ENCODE assay signal across 8 cellular contexts in the genomic region with DNA sequence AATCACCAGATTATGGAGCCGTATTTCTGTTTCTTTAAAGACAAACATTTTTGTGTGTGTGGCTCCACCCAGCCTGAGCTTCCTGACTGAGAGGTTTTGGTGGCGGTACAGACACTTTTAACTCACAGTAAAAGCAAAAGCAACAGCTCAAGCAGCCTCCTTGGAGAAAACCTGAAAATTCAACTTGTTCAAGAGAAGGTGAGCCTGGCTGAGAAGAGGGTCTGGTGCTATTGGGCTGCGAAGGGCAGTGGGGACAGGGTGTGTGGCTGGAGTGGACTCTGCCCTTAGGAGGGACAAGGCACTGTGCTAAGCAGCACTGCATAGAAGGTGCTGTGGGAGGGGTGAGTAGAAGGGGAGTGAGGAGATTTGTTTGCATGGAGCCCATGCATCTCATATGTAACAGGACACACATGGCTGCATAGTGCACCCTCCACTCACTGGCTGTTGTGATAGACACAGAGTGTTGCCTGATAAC. TPM values are rescaled to one million over a fixed set of nuclear protein-coding genes. Genes with fewer than 3 reads are reported as not detected.
A peak's percentile ranks its signal among the peaks of the same experiment; 100 is the strongest.
DNase-seq lines count a peak whose midpoint lies in the region; ATAC-seq, FAIRE-seq and TF ChIP-seq lines count a peak whose summit lies in the region.

Gene GIMAP7 (plus strand): TSS at position 125 of the 475 bp plus-strand sequence. CDS start 5,103 bp downstream, outside the sequence.

- peak; percentile 97 for FAIRE-seq in GM12892 (lab: Jason Lieb, UNC)

- H3K9me3 ChIP-seq in liver (ENCODE audit: control insufficient read depth in 4 of 4, low read length in 3 of 4) (no peaks in the 10 kb centered on the region), subcutaneous abdominal adipose tissue (ENCODE audit: control insufficient read depth in 5 of 5, low read length in 5 of 5) (peaks cover 0 to 4% (median 0%) of the 10 kb centered on the region in 5 donors)

- H3K4me1 ChIP-seq in liver (ENCODE audit: control insufficient read depth in 4 of 4, insufficient read depth in 4 of 4, low read length in 3 of 4) (no peaks in the 10 kb centered on the region), subcutaneous abdominal adipose tissue (ENCODE audit: control insufficient read depth in 5 of 5, insufficient read depth in 5 of 5, low read length in 5 of 5) (peaks cover 0 to 13% (median 0%) of the 10 kb centered on the region in 5 donors)

- ATAC-seq in HG03095 (IDR thresholded peaks at IDR 0.05; ENCODE audit: unreplicated experiment), result peak; percentile 60

- no peak for TF ChIP-seq CTCF in liver (IDR thresholded peaks at IDR 0.05; ENCODE audit: low read depth, low read length, missing input control)

- no peaks in the 10 kb centered on the region for H3K36me3 ChIP-seq in liver (ENCODE audit: control insufficient read depth in 4 of 4, insufficient read depth in 3 of 4, low read depth in 1 of 4, low read length in 3 of 4)
- H3K36me3 ChIP-seq in subcutaneous abdominal adipose tissue (ENCODE audit: control insufficient read depth in 5 of 5, insufficient read depth in 5 of 5, low read length in 5 of 5), result no peaks in the 10 kb centered on the region

- peak within 1 kb of the TSS; percentile 43 to 74 for H3K27ac ChIP-seq in liver (ENCODE audit: low read depth in 1 of 2, low read length in 2 of 2)
- H3K27ac ChIP-seq in subcutaneous abdominal adipose tissue (ENCODE audit: low read depth, low read length), result peak within 1 kb of the TSS; percentile 63

- peak; percentile 66 for TF ChIP-seq POLR2A in GM12892 (IDR thresholded peaks at IDR 0.05; ENCODE audit: low read depth, low read length)

- H3K27me3 ChIP-seq in liver (ENCODE audit: control insufficient read depth in 4 of 4, insufficient read depth in 4 of 4, low read length in 3 of 4) (no peaks in the 10 kb centered on the region), subcutaneous abdominal adipose tissue (ENCODE audit: control insufficient read depth in 5 of 5, insufficient read depth in 4 of 5, low read length in 5 of 5) (no peaks in the 10 kb centered on the region)

- H3K4me3 ChIP-seq in liver (ENCODE audit: low read depth in 1 of 3, low read length in 3 of 3) (peak within 1 kb of the TSS; percentile 27 to 51 (median 49)), subcutaneous abdominal adipose tissue (ENCODE audit: low read depth in 1 of 5, low read length in 5 of 5) (peak within 1 kb of the TSS; percentile 71 to 96 (median 89))

- intact Hi-C loops in posterior cingulate gyrus (cut with DNase I), result no loop called here

- no peak for DNase-seq in GM12892 (ENCODE audit: insufficient read length)
- DNase-seq in activated T-helper 1 cell treated with Interleukin-2 at 50 U/mL for 16 hours (ENCODE audit: low read depth), result peak; percentile 43
- no peak for DNase-seq in DMS79 treated with DMSO at 0.1 percent for 48 hours (lab: John Stamatoyannopoulos, UW)
- DNase-seq in posterior cingulate gyrus, result no peak
- DNase-seq in KG1 (lab: John Stamatoyannopoulos, UW), result no peak

- H3K9ac ChIP-seq in liver (ENCODE audit: low read depth in 1 of 2, low read length in 2 of 2) (peak within 1 kb of the TSS in 1 of 2 donors; percentile 89), subcutaneous abdominal adipose tissue (ENCODE audit: low read length in 5 of 5) (peak within 1 kb of the TSS; percentile 46 to 91 (median 72))

- 33% methylated on average over 3 of the region's 3 CpGs for WGBS in liver

- TF ChIP-seq RAD21 in liver (IDR thresholded peaks at IDR 0.05), result no peak

TF ChIP-seq in liver, 16 proteins besides CTCF, POLR2A, EP300 and RAD21:
- no peak for TF ChIP-seq RXRA (IDR thresholded peaks at IDR 0.05)
- TF ChIP-seq GABPA (IDR thresholded peaks at IDR 0.05 in 1 of 2, conservative IDR thresholded peaks at IDR 0.05 in 1 of 2), result no peak
- TF ChIP-seq, protein P1, sequence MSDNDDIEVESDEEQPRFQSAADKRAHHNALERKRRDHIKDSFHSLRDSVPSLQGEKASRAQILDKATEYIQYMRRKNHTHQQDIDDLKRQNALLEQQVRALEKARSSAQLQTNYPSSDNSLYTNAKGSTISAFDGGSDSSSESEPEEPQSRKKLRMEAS (IDR thresholded peaks at IDR 0.05), result no peak
- peak; percentile 54 for TF ChIP-seq TAF1 (conservative IDR thresholded peaks at IDR 0.05)
- TF ChIP-seq YY1 (IDR thresholded peaks at IDR 0.05), result no peak

RNA-seq across cellular contexts. Expression of gene GIMAP7, which starts in this region (rescaled TPM):
- polyA plus RNA-seq in GM12892 (2012; ENCODE audit: missing spikeins), result 8.6 TPM
- total RNA-seq in liver, result 10 to 100 TPM in 1 of 2 donors, 1 to 10 TPM in 1; 4.8 to 10.9 TPM
- polyA plus RNA-seq in liver, result 10 to 100 TPM; 10.2 to 12.8 TPM
